Comparison of ENCODE assay signal across 12 cellular contexts in genomic region chr16:27424772-27425498, GRCh38. TPM values are rescaled to one million over a fixed set of nuclear protein-coding genes. Genes with fewer than 3 reads are reported as not detected.
A peak's percentile ranks its signal among the peaks of the same experiment; 100 is the strongest.
DNase-seq lines count a peak whose midpoint lies in the region; ATAC-seq and TF ChIP-seq lines count a peak whose summit lies in the region.
"Had no signal": no experiment of that assay in that cellular context is flagged by ENCODE, and none has a peak within 500 bp of the region (broad histone marks: within the 10 kb centered on the region; RNA-seq: fewer than 3 reads in every experiment).

No MANE protein-coding gene starts in this region.

- TF ChIP-seq POLR2A in GM18505 (IDR thresholded peaks at IDR 0.05; ENCODE audit: borderline replicate concordance, extremely low read depth, insufficient read depth, insufficient read length) (peak; percentile 37), sigmoid colon (IDR thresholded peaks at IDR 0.05) (no peak)

- H3K36me3 ChIP-seq in sigmoid colon = no peaks in the 10 kb centered on the region
- H3K36me3 ChIP-seq: prostate gland had no signal

- no peak for TF ChIP-seq CTCF in CD4-positive, alpha-beta T cell (IDR thresholded peaks at IDR 0.05)
- no peak for TF ChIP-seq CTCF in sigmoid colon (IDR thresholded peaks at IDR 0.05)

- no peaks in the 10 kb centered on the region for H3K4me1 ChIP-seq in sigmoid colon
- H3K4me1 ChIP-seq: prostate gland had no signal

- peaks cover 52% of the 10 kb centered on the region for H3K4me1 Mint-ChIP-seq in CD4-positive, alpha-beta T cell (ENCODE audit: low read depth)
- peaks cover 43% of the 10 kb centered on the region for H3K4me1 Mint-ChIP-seq in activated naive CD8-positive, alpha-beta T cell treated with anti-CD3 and anti-CD28 coated beads, Interleukin-2, amount 10 ng/mL, durations not matched to agents 7 days and 5 days

- DNase-seq in CD4-positive, alpha-beta T cell = peak in 1 of 10 experiments; percentile 23
- DNase-seq in activated naive CD8-positive, alpha-beta T cell treated with anti-CD3 and anti-CD28 coated beads, Interleukin-2, amount 10 ng/mL, durations not matched to agents 7 days and 5 days = peak; percentile 20
- peak; percentile 24 for DNase-seq in sigmoid colon
- DNase-seq: caudate nucleus, NCI-H1048, NCI-H2227 treated with DMSO at 0.1 percent for 48 hours had no signal

- WGBS in sigmoid colon, 2 donors = 91 to 92% methylated on average over 10 of the region's 10 CpGs

- H3K36me3 Mint-ChIP-seq in CD4-positive, alpha-beta T cell (ENCODE audit: low read depth) = peaks cover 83% of the 10 kb centered on the region
- H3K36me3 Mint-ChIP-seq in activated naive CD8-positive, alpha-beta T cell treated with anti-CD3 and anti-CD28 coated beads, Interleukin-2, amount 10 ng/mL, durations not matched to agents 7 days and 5 days = peaks cover 61% of the 10 kb centered on the region

- H3K27me3 ChIP-seq in CD4-positive, alpha-beta T cell (ENCODE audit: control insufficient read depth, insufficient read depth, low read length) = no peaks in the 10 kb centered on the region
- H3K27me3 ChIP-seq in sigmoid colon = peaks cover 0 to 12% (median 0%) of the 10 kb centered on the region in 3 donors

- no peak overlapping the region for H3K4me3 Mint-ChIP-seq in CD4-positive, alpha-beta T cell
- no peak overlapping the region for H3K4me3 Mint-ChIP-seq in activated naive CD8-positive, alpha-beta T cell treated with anti-CD3 and anti-CD28 coated beads, Interleukin-2, amount 10 ng/mL, durations not matched to agents 7 days and 5 days

- no peak for TF ChIP-seq EP300 in sigmoid colon (IDR thresholded peaks at IDR 0.05)

- H3K9me3 Mint-ChIP-seq in CD4-positive, alpha-beta T cell = peaks cover 8% of the 10 kb centered on the region
- peaks cover 20% of the 10 kb centered on the region for H3K9me3 Mint-ChIP-seq in activated naive CD8-positive, alpha-beta T cell treated with anti-CD3 and anti-CD28 coated beads, Interleukin-2, amount 10 ng/mL, durations not matched to agents 7 days and 5 days

- intact Hi-C loops in CD4-positive, alpha-beta T cell (cut with DNase I, micrococcal nuclease) = loop anchor here in 1 of 2 experiments (1.0 kb wide), 1 partner anchor 12 kb away; no protein-coding TSS in a partner anchor
- intact Hi-C loops in sigmoid colon (cut with DNase I) = no loop called here

- peak overlapping the region; percentile 69 for H3K27ac Mint-ChIP-seq in CD4-positive, alpha-beta T cell
- peak overlapping the region; percentile 86 for H3K27ac Mint-ChIP-seq in activated naive CD8-positive, alpha-beta T cell treated with anti-CD3 and anti-CD28 coated beads, Interleukin-2, amount 10 ng/mL, durations not matched to agents 7 days and 5 days

- POLR2A ChIA-PET in CD4-positive, alpha-beta T cell (lab: Charles Lee) = no interaction called here
- POLR2A ChIA-PET in activated naive CD8-positive, alpha-beta T cell treated with anti-CD3 and anti-CD28 coated beads, Interleukin-2, amount 10 ng/mL, durations not matched to agents 7 days and 5 days (lab: Charles Lee) = no interaction called here

- H3K27ac ChIP-seq in CD4-positive, alpha-beta T cell (ENCODE audit: low read depth, low read length) = peak overlapping the region; percentile 4
- no peak overlapping the region for H3K27ac ChIP-seq in sigmoid colon
- H3K27ac ChIP-seq: prostate gland had no signal

- H3K9me3 ChIP-seq in CD4-positive, alpha-beta T cell (ENCODE audit: control insufficient read depth, low read length) = peaks cover 25% of the 10 kb centered on the region
- peaks cover 0 to 6% (median 3%) of the 10 kb centered on the region in 4 donors for H3K9me3 ChIP-seq in sigmoid colon
- H3K9me3 ChIP-seq: prostate gland had no signal

- ATAC-seq in CD4-positive, alpha-beta T cell (ENCODE audit: poor library complexity) = no peak
- ATAC-seq in GM18505 (IDR thresholded peaks at IDR 0.05; ENCODE audit: unreplicated experiment) = no peak
- ATAC-seq in activated naive CD8-positive, alpha-beta T cell treated with anti-CD3 and anti-CD28 coated beads, Interleukin-2, amount 10 ng/mL, durations not matched to agents 7 days and 5 days (ENCODE audit: low read depth) = no peak
- ATAC-seq in HG02642 (IDR thresholded peaks at IDR 0.05; ENCODE audit: poor library complexity, unreplicated experiment) = no peak
- no peak for ATAC-seq in GM21360 (IDR thresholded peaks at IDR 0.05; ENCODE audit: unreplicated experiment)
- ATAC-seq in GM18870 (IDR thresholded peaks at IDR 0.05; ENCODE audit: unreplicated experiment) = no peak

- CTCF ChIA-PET in CD4-positive, alpha-beta T cell (lab: Charles Lee) = no interaction called here

- no peak overlapping the region for H3K4me3 ChIP-seq in sigmoid colon
- H3K4me3 ChIP-seq: prostate gland had no signal

- no peaks in the 10 kb centered on the region for H3K27me3 Mint-ChIP-seq in CD4-positive, alpha-beta T cell
- no peaks in the 10 kb centered on the region for H3K27me3 Mint-ChIP-seq in activated naive CD8-positive, alpha-beta T cell treated with anti-CD3 and anti-CD28 coated beads, Interleukin-2, amount 10 ng/mL, durations not matched to agents 7 days and 5 days

RNA-seq across cellular contexts. Expression of gene IL21R, which starts 23.0 kb away (rescaled TPM):
- 10 to 100 TPM; 34.5 to 34.8 TPM for total RNA-seq in CD4-positive, alpha-beta T cell
- 10 to 100 TPM; 27.2 to 27.5 TPM for total RNA-seq in activated naive CD8-positive, alpha-beta T cell treated with anti-CD3 and anti-CD28 coated beads, Interleukin-2, amount 10 ng/mL, durations not matched to agents 7 days and 5 days
- total RNA-seq in sigmoid colon = under 1 TPM in 2 of 4 donors, not detected in 2; 0.27 to 0.28 TPM
- polyA plus RNA-seq in sigmoid colon = 1 to 10 TPM in 1 of 3 donors, under 1 TPM in 2; under 0.01 to 7.9 (median 0.23) TPM
- total RNA-seq: endothelial cell of umbilical vein had no signal

Comparison
In these comparisons a context has a peak if more than half of its experiments do, and no peak if none do; other contexts are left out.
1. RNA of gene IL21R, which starts 23.0 kb away (total RNA-seq): 34.5 to 34.8 TPM in CD4-positive, alpha-beta T cell and 27.2 to 27.5 TPM in activated naive CD8-positive, alpha-beta T cell treated with anti-CD3 and anti-CD28 coated beads, Interleukin-2, amount 10 ng/mL, durations not matched to agents 7 days and 5 days; 0.27 to 0.28 TPM in sigmoid colon; every median in the first group is over 10 times any median in the second.